1 cellular context compared by ENCODE assay signal in genomic region chr16:28865722-28866453, GRCh38.
A peak's percentile ranks its signal among the peaks of the same experiment; 100 is the strongest.
TF ChIP-seq lines count a peak whose summit lies in the region.

No MANE protein-coding gene starts in this region.

TF ChIP-seq in HepG2, 621 proteins besides CTCF, POLR2A, EP300 and RAD21 (continued from another document and continues in another):
- TF ChIP-seq PRDM15 (CRISPR knock-in tag; IDR thresholded peaks at IDR 0.05) (no peak), FOXP1 (IDR thresholded peaks at IDR 0.05) (no peak), FOXP1 (CRISPR knock-in tag; IDR thresholded peaks at IDR 0.05) (no peak), ZNF816 (CRISPR knock-in tag; IDR thresholded peaks at IDR 0.05; ENCODE audit: borderline replicate concordance) (0 out of 2 replicates have a peak, but pooled peaks have one; percentile 59), IRF1 (CRISPR knock-in tag; IDR thresholded peaks at IDR 0.05; ENCODE audit: low read depth) (no peak), ZZZ3 (CRISPR knock-in tag; IDR thresholded peaks at IDR 0.05; ENCODE audit: borderline replicate concordance) (no peak), ZNF687 (CRISPR knock-in tag; IDR thresholded peaks at IDR 0.05) (peak; percentile 86), PLSCR1 (CRISPR knock-in tag; IDR thresholded peaks at IDR 0.05; ENCODE audit: borderline replicate concordance) (no peak), ZNF503 (CRISPR knock-in tag; IDR thresholded peaks at IDR 0.05) (no peak), TOE1 (CRISPR knock-in tag; IDR thresholded peaks at IDR 0.05) (no peak), HIVEP1 (CRISPR knock-in tag; IDR thresholded peaks at IDR 0.05) (no peak), NFYC (CRISPR knock-in tag; IDR thresholded peaks at IDR 0.05) (no peak), PHF5A (CRISPR knock-in tag; IDR thresholded peaks at IDR 0.05; ENCODE audit: low read depth, unreplicated experiment) (no peak), ZNF772 (CRISPR knock-in tag; IDR thresholded peaks at IDR 0.05) (no peak), ZNF720 (CRISPR knock-in tag; IDR thresholded peaks at IDR 0.05) (no peak), ESRRA (CRISPR knock-in tag; IDR thresholded peaks at IDR 0.05; ENCODE audit: low read depth) (no peak), GATA4 (IDR thresholded peaks at IDR 0.05; ENCODE audit: borderline replicate concordance, low read depth) (no peak), NCOA1 (CRISPR knock-in tag; IDR thresholded peaks at IDR 0.05) (peak; percentile 74; the same call in 1 of the 2 replicates), E2F1 (CRISPR knock-in tag; IDR thresholded peaks at IDR 0.05) (peak; percentile 37; the same call in 1 of the 2 replicates), IRF9 (CRISPR knock-in tag; IDR thresholded peaks at IDR 0.05; ENCODE audit: borderline replicate concordance) (no peak), ZNF496 (CRISPR knock-in tag; IDR thresholded peaks at IDR 0.05; ENCODE audit: insufficient replicate concordance) (no peak), MYPOP (CRISPR knock-in tag; IDR thresholded peaks at IDR 0.05) (no peak; the same call in 1 of the 2 replicates), SOX5 (CRISPR knock-in tag; IDR thresholded peaks at IDR 0.05; ENCODE audit: borderline replicate concordance) (peak; percentile 19; the same call in 1 of the 2 replicates), JARID2 (CRISPR knock-in tag; IDR thresholded peaks at IDR 0.05; ENCODE audit: insufficient replicate concordance) (no peak), ZNF672 (CRISPR knock-in tag; IDR thresholded peaks at IDR 0.05) (no peak), U2AF1 (optimal IDR thresholded peaks at IDR 0.05; ENCODE audit: low read depth, low read length) (no peak), BCLAF1 (IDR thresholded peaks at IDR 0.05) (no peak), SIX4 (CRISPR knock-in tag; IDR thresholded peaks at IDR 0.05) (no peak), THAP11 (CRISPR knock-in tag; IDR thresholded peaks at IDR 0.05) (no peak), ZKSCAN5 (CRISPR knock-in tag; IDR thresholded peaks at IDR 0.05) (no peak), HNF1B (CRISPR knock-in tag; IDR thresholded peaks at IDR 0.05) (peak; percentile 73; the same call in 1 of the 2 replicates), NR1H2 (CRISPR knock-in tag; IDR thresholded peaks at IDR 0.05; ENCODE audit: borderline replicate concordance, low read depth) (no peak), ZNF75D (CRISPR knock-in tag; IDR thresholded peaks at IDR 0.05; ENCODE audit: borderline replicate concordance) (no peak), ZNF382 (CRISPR knock-in tag; IDR thresholded peaks at IDR 0.05; ENCODE audit: borderline replicate concordance) (no peak), ZNF326 (CRISPR knock-in tag; IDR thresholded peaks at IDR 0.05; ENCODE audit: borderline replicate concordance) (no peak), ZNF883 (CRISPR knock-in tag; IDR thresholded peaks at IDR 0.05; ENCODE audit: not compliant biosample characterization) (no peak), AHR (CRISPR knock-in tag; IDR thresholded peaks at IDR 0.05) (0 out of 2 replicates have a peak, but pooled peaks have one; percentile 37), IKZF4 (CRISPR knock-in tag; IDR thresholded peaks at IDR 0.05; ENCODE audit: borderline replicate concordance, low read depth, not compliant biosample characterization) (no peak), ZNF431 (CRISPR knock-in tag; IDR thresholded peaks at IDR 0.05; ENCODE audit: borderline replicate concordance, low read depth) (no peak)
